8 cellular contexts compared by ENCODE assay signal in the genomic region with DNA sequence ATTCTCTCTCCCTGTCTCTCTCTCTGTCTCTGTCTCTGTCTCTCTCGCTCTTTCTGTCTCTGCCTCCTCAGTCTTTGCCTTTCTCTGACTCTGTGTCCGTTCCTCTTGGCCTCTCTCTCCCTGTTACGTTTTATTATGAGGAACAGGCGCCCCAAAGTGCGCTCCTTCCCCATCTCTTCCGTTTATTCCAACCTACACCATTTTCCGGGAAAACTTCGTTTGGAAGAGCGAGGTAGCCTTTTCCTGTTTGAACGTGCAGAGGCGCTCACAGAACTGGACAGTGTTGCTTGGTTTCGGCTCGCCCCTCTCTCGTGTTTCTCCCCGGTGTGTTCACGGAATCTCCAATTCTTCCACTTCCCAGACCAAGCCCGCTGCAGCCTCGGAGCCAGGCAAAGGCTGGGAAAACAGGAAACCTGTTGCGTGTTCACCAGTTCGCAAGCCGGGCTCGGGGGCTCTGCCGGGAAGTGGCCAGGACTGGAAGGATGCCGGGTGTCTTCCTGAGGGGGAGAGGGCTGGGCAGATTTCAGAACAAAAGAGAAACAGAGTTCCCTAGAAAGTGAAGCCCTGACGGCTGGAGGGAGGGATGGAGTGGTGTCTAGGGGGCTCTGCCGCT.
A peak's percentile ranks its signal among the peaks of the same experiment; 100 is the strongest.
DNase-seq lines count a peak whose midpoint lies in the region; ATAC-seq and TF ChIP-seq lines count a peak whose summit lies in the region.

No MANE protein-coding gene starts in this region.

- H3K9me3 ChIP-seq in adipocyte (ENCODE audit: control insufficient read depth, low read length) (no peaks in the 10 kb centered on the region), iPS DF 6.9 (ENCODE audit: control insufficient read depth, insufficient read depth, low read length) (no peaks in the 10 kb centered on the region)

- ATAC-seq in HG02981 (IDR thresholded peaks at IDR 0.05; ENCODE audit: unreplicated experiment) (peak; percentile 7), GM18498 (IDR thresholded peaks at IDR 0.05; ENCODE audit: unreplicated experiment) (no peak)

- H3K9ac ChIP-seq in adipocyte (ENCODE audit: low read length), result peak overlapping the region; percentile 71

- TF ChIP-seq CTCF in AG09309 (IDR thresholded peaks at IDR 0.05; ENCODE audit: control insufficient read depth, insufficient read depth, low read depth, low read length, missing control alignments) (no peak), retinal pigment epithelial cell (conservative IDR thresholded peaks at IDR 0.05; ENCODE audit: low read depth, low read length) (no peak)

- no peaks in the 10 kb centered on the region for H3K36me3 ChIP-seq in adipocyte (ENCODE audit: control insufficient read depth, insufficient read depth, low read length, severe bottlenecking)
- no peaks in the 10 kb centered on the region for H3K36me3 ChIP-seq in iPS DF 6.9 (ENCODE audit: control insufficient read depth, insufficient read depth, low read length)

- no CpG with 5 or more reads among the region's 26 CpGs for WGBS in iPS DF 6.9 (ENCODE audit: insufficient coverage, insufficient read length)

- peak overlapping the region; percentile 36 for H3K4me3 ChIP-seq in AG09309 (ENCODE audit: control insufficient read depth, low read depth, low read length)
- peak overlapping the region; percentile 90 for H3K4me3 ChIP-seq in adipocyte (ENCODE audit: low read length)
- H3K4me3 ChIP-seq in iPS DF 6.9 (ENCODE audit: low read length), result peak overlapping the region; percentile 51; the same call in 1 of the 2 replicates
- H3K4me3 ChIP-seq in retinal pigment epithelial cell (ENCODE audit: low read length), result peak overlapping the region; percentile 75

- DNase-seq in AG09309 (ENCODE audit: low read depth) (no peak), adipocyte (ENCODE audit: low read depth) (peak; percentile 58), iPS DF 6.9 (ENCODE audit: low read depth, low spot score) (no peak), retinal pigment epithelial cell (ENCODE audit: low read depth) (no peak), GOT3 (lab: John Stamatoyannopoulos, UW) (no peak), ecto neural progenitor cell (ENCODE audit: low spot score) (no peak)

- H3K27ac ChIP-seq in iPS DF 6.9 (ENCODE audit: low read length), result no peak overlapping the region

- H3K4me1 ChIP-seq in adipocyte (ENCODE audit: control insufficient read depth, insufficient read depth, low read length) (peaks cover 13% of the 10 kb centered on the region), iPS DF 6.9 (ENCODE audit: control insufficient read depth, insufficient read depth, low read length) (no peaks in the 10 kb centered on the region)

- H3K27me3 ChIP-seq in adipocyte (replicated peaks; ENCODE audit: control insufficient read depth, insufficient read depth, low read length) (no peaks in the 10 kb centered on the region), iPS DF 6.9 (ENCODE audit: control insufficient read depth, insufficient read depth, low read length) (peaks cover 7% of the 10 kb centered on the region; the same call in 1 of the 2 replicates)

Comparison
In these comparisons a context has a peak if more than half of its experiments do, and no peak if none do; other contexts are left out.
1. H3K4me3 ChIP-seq: peak in every context shown above with its lines; median percentile 90 in adipocyte; 75 in retinal pigment epithelial cell; 51 in iPS DF 6.9; 36 in AG09309.